In genomic region chr2:68341583-68341982, GRCh38 we compare ENCODE assay signal across 33 cellular contexts. TPM values are rescaled to one million over a fixed set of nuclear protein-coding genes. Genes with fewer than 3 reads are reported as not detected.
"Had no signal": no experiment of that assay in that cellular context is flagged by ENCODE, and none has a peak within 500 bp of the region (broad histone marks: within the 10 kb centered on the region; RNA-seq: fewer than 3 reads in every experiment).

No MANE protein-coding gene starts in this region.

- H3K4me3 ChIP-seq: coronary artery, pancreas, psoas muscle, sigmoid colon, smooth muscle cell, stomach, thyroid gland, upper lobe of left lung, vagina had no signal

- H3K27ac Mint-ChIP-seq: activated CD4-positive, alpha-beta memory T cell treated with anti-CD3 and anti-CD28 coated beads for 36 hours; activated CD4-positive, alpha-beta T cell treated with anti-CD3 and anti-CD28 coated beads, Interleukin-2, amount 10 ng/mL, durations not matched to agents 24 days and 14 days; mesothelial cell of epicardium; nephron progenitor cell; stimulated activated memory B cell treated with anti-CD40 and anti-IgM and Interleukin-4, amounts not matched to agents 10 μg/mL and 1 μg/mL and 100 μg/mL, for 72 hours; T-helper 2 cell treated with Interferon-gamma antibody and Interleukin-4, amounts not matched to agents 5 μg/mL and 100 μg/mL, for 36 hours had no signal

- H3K4me3 Mint-ChIP-seq: activated CD4-positive, alpha-beta memory T cell treated with anti-CD3 and anti-CD28 coated beads for 36 hours; activated CD4-positive, alpha-beta T cell treated with anti-CD3 and anti-CD28 coated beads, Interleukin-2, amount 10 ng/mL, durations not matched to agents 24 days and 14 days; mesothelial cell of epicardium; naive B cell; nephron progenitor cell; stimulated activated memory B cell treated with anti-CD40 and anti-IgM and Interleukin-4, amounts not matched to agents 10 μg/mL and 1 μg/mL and 100 μg/mL, for 72 hours; T-helper 2 cell treated with Interferon-gamma antibody and Interleukin-4, amounts not matched to agents 5 μg/mL and 100 μg/mL, for 36 hours had no signal

- H3K4me1 Mint-ChIP-seq: activated CD4-positive, alpha-beta T cell treated with anti-CD3 and anti-CD28 coated beads, Interleukin-2, amount 10 ng/mL, durations not matched to agents 24 days and 14 days; nephron progenitor cell had no signal

- DNase-seq: activated CD4-positive, alpha-beta memory T cell treated with anti-CD3 and anti-CD28 coated beads for 36 hours; activated CD4-positive, alpha-beta T cell treated with anti-CD3 and anti-CD28 coated beads, Interleukin-2, amount 10 ng/mL, durations not matched to agents 24 days and 14 days; activated CD4-positive, CD25-positive, alpha-beta regulatory T cell treated with anti-CD3 and anti-CD28 coated beads, Interleukin-2, amount 50 U/mL, for 72 hours; activated CD8-positive, alpha-beta memory T cell treated with anti-CD3 and anti-CD28 coated beads, Interleukin-2, amount 50 U/mL, for 4 hours; activated gamma-delta T cell; activated naive CD4-positive, alpha-beta T cell treated with anti-CD3 and anti-CD28 coated beads, Interleukin-2, amount 50 U/mL, for 16 hours; activated T-cell treated with anti-CD3 and anti-CD28 coated beads, Interleukin-2, amount 50 U/mL, for 1 hour; amniotic stem cell; brain microvascular endothelial cell; hippocampal formation; left colon; mammary epithelial cell; naive B cell; nephron progenitor cell; pancreas; psoas muscle; sigmoid colon; stimulated activated CD4-positive, alpha-beta T cell treated with anti-CD3 and anti-CD28 coated beads, Interleukin-1b, Interleukin-23, amount 100 ng/mL, for 48 hours; stimulated activated CD4-positive, alpha-beta T cell treated with anti-CD3 and anti-CD28 coated beads, Interleukin-4, amount 100 ng/mL, for 4 hours; stimulated activated CD8-positive, alpha-beta memory T cell treated with anti-CD3 and anti-CD28 coated beads, Interleukin-4, amount 100 ng/mL, for 48 hours; stomach; thyroid gland; upper lobe of left lung had no signal

- ATAC-seq: left colon; pancreas; psoas muscle; stimulated activated memory B cell treated with anti-CD40 and anti-IgM and Interleukin-4, amounts not matched to agents 10 μg/mL and 1 μg/mL and 100 μg/mL, for 72 hours had no signal

- H3K4me1 ChIP-seq: pancreas, psoas muscle, sigmoid colon, stomach, thyroid gland, upper lobe of left lung, vagina had no signal

- H3K36me3 Mint-ChIP-seq: activated CD4-positive, alpha-beta memory T cell treated with anti-CD3 and anti-CD28 coated beads for 36 hours; mesothelial cell of epicardium; naive B cell; stimulated activated memory B cell treated with anti-CD40 and anti-IgM and Interleukin-4, amounts not matched to agents 10 μg/mL and 1 μg/mL and 100 μg/mL, for 72 hours had no signal

- H3K27me3 Mint-ChIP-seq: stimulated activated memory B cell treated with anti-CD40 and anti-IgM and Interleukin-4, amounts not matched to agents 10 μg/mL and 1 μg/mL and 100 μg/mL, for 72 hours had no signal

- H3K9me3 Mint-ChIP-seq: activated CD4-positive, alpha-beta memory T cell treated with anti-CD3 and anti-CD28 coated beads for 36 hours; activated CD4-positive, alpha-beta T cell treated with anti-CD3 and anti-CD28 coated beads, Interleukin-2, amount 10 ng/mL, durations not matched to agents 24 days and 14 days; naive B cell; nephron progenitor cell; stimulated activated memory B cell treated with anti-CD40 and anti-IgM and Interleukin-4, amounts not matched to agents 10 μg/mL and 1 μg/mL and 100 μg/mL, for 72 hours; T-helper 2 cell treated with Interferon-gamma antibody and Interleukin-4, amounts not matched to agents 5 μg/mL and 100 μg/mL, for 36 hours had no signal

- H3K36me3 ChIP-seq: brain microvascular endothelial cell, pancreas, sigmoid colon, stomach, thyroid gland, upper lobe of left lung, vagina had no signal

- H3K27ac ChIP-seq: brain microvascular endothelial cell, coronary artery, pancreas, psoas muscle, sigmoid colon, stomach, thyroid gland, upper lobe of left lung, vagina had no signal

- H3K9me3 ChIP-seq: pancreas, psoas muscle, sigmoid colon, stomach, thyroid gland, upper lobe of left lung, vagina had no signal

- H3K27me3 ChIP-seq: brain microvascular endothelial cell, thyroid gland, upper lobe of left lung, vagina had no signal

- H3K4me2 ChIP-seq: smooth muscle cell had no signal

RNA-seq across cellular contexts. Expression of gene CNRIP1, which starts 21.8 kb away (rescaled TPM):
- total RNA-seq: activated CD4-positive, alpha-beta memory T cell treated with anti-CD3 and anti-CD28 coated beads for 36 hours; activated CD4-positive, alpha-beta T cell treated with anti-CD3 and anti-CD28 coated beads, Interleukin-2, amount 10 ng/mL, durations not matched to agents 24 days and 14 days; activated CD8-positive, alpha-beta memory T cell treated with anti-CD3 and anti-CD28 coated beads for 36 hours had no signal
- polyA plus RNA-seq: mammary epithelial cell had no signal

RNA-seq across cellular contexts. Expression of gene PLEK, which starts 23.5 kb away (rescaled TPM):
- total RNA-seq: astrocyte, fibroblast of lung, fibroblast of villous mesenchyme, mesothelial cell of epicardium, smooth muscle cell had no signal
- polyA plus RNA-seq: fibroblast of lung, smooth muscle cell had no signal
